ENCODE assay signal across 13 cellular contexts in the genomic region with DNA sequence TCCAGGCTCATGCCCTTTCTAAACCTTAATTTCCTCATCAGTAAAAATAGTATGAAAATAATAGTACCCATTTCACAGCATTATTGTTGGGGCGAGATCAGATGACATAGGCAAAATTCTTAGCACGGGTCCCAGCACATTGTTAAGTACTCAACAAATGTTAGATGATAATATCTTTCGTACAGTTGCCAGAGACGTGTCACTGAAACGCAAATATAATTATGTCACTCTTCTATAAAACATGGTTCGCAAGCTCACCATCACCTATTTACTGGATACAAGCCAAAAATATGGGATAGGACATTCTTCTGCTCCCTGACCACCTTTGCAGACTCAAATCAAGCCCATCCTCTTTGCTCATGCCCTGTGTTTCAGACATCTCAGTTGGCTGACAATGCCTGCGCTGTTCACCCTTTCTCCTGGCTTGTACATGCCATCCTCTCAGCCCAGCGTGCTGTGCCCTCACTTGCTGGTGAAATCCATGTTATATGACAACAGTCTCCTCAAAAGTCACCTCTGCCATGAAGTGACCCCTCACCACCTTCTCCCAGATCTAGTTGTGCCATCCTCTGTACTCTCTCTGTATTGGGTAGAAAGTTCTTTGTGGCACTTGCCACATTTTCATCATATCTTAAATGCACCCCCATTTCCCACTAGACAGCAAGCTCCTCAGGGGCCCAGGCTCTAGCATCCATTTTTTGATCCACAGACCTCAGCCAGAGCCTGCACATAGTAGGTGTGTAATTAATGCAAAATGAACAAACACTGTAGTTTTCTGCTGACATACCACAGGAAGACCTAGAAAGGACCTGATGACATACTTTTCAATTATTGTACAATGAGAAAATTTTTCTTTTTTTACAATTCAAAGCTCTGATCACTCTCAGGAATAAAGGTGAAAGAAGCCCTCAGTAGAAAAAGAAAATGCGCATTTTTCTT. TPM values are rescaled to one million over a fixed set of nuclear protein-coding genes. Genes with fewer than 3 reads are reported as not detected.
DNase-seq lines count a peak whose midpoint lies in the region; ATAC-seq and TF ChIP-seq lines count a peak whose summit lies in the region.
"Had no signal": no experiment of that assay in that cellular context is flagged by ENCODE, and none has a peak within 500 bp of the region (broad histone marks: within the 10 kb centered on the region; RNA-seq: fewer than 3 reads in every experiment).

No MANE protein-coding gene starts in this region.

- no TSS peak for BruUV-seq in IMR-90 (replicated peaks; lab: Mats Ljungman, UMichigan)

- H3K4me1 ChIP-seq in IMR-90 (ENCODE audit: control insufficient read depth, insufficient read depth, low read length) = peaks cover 10% of the 10 kb centered on the region
- peaks cover 3% of the 10 kb centered on the region for H3K4me1 ChIP-seq in mesenchymal stem cell (ENCODE audit: control insufficient read depth, insufficient read depth, low read depth, low read length)
- peaks cover 0 to 23% (median 6%) of the 10 kb centered on the region in 4 donors for H3K4me1 ChIP-seq in stomach

- H2BK120ac ChIP-seq in IMR-90 (ENCODE audit: low read depth, low read length) (no peak overlapping the region), mesenchymal stem cell (ENCODE audit: low read depth, low read length) (no peak overlapping the region)

- H2BK5ac ChIP-seq in IMR-90 (ENCODE audit: low read depth, low read length, poor library complexity, severe bottlenecking) (no peak overlapping the region), mesenchymal stem cell (ENCODE audit: low read depth, low read length, poor library complexity, severe bottlenecking) (no peak overlapping the region)

- H2BK12ac ChIP-seq in mesenchymal stem cell (ENCODE audit: low read length in 2 of 2) = no peak overlapping the region

- TF ChIP-seq CTCF in IMR-90 (conservative IDR thresholded peaks at IDR 0.05; ENCODE audit: low read depth, low read length) (no peak), stomach (IDR thresholded peaks at IDR 0.05) (no peak)

- no peak overlapping the region for H3K4me3 ChIP-seq in IMR-90 (ENCODE audit: insufficient read depth, low read depth, low read length)
- H3K4me3 ChIP-seq in mesenchymal stem cell (ENCODE audit: insufficient read depth in 1 of 2, low read depth in 1 of 2, low read length in 2 of 2) = peak overlapping the region in 1 of 2 experiments; percentile 25
- no peak overlapping the region for H3K4me3 ChIP-seq in stomach
- H3K4me3 ChIP-seq: ovary had no signal

- CTCF ChIA-PET in IMR-90 (lab: Yijun Ruan, JAX) = interaction anchor here (0.6 kb wide), 1 partner anchor 279 kb away, joined by 3 read pairs; no protein-coding TSS in a partner anchor

- no peaks in the 10 kb centered on the region for H3K27me3 ChIP-seq in IMR-90 (ENCODE audit: control insufficient read depth, insufficient read depth, low read length)
- no peaks in the 10 kb centered on the region for H3K27me3 ChIP-seq in mesenchymal stem cell (ENCODE audit: control insufficient read depth in 1 of 2, insufficient read depth in 1 of 2, low read length in 2 of 2)
- H3K27me3 ChIP-seq in stomach = no peaks in the 10 kb centered on the region
- H3K27me3 ChIP-seq: ovary had no signal

- H2AFZ ChIP-seq in IMR-90 (replicated peaks; ENCODE audit: low read length, poor library complexity) (no peak overlapping the region), mesenchymal stem cell (ENCODE audit: low read depth, low read length) (no peak overlapping the region)

- peak overlapping the region; percentile 61 for H2AK5ac ChIP-seq in IMR-90 (ENCODE audit: low read depth, low read length)
- no peak overlapping the region for H2AK5ac ChIP-seq in mesenchymal stem cell (ENCODE audit: low read length, severe bottlenecking)

- H3K36me3 ChIP-seq in IMR-90 (ENCODE audit: control insufficient read depth, insufficient read depth, low read length) (peaks cover 13% of the 10 kb centered on the region), mesenchymal stem cell (ENCODE audit: control insufficient read depth in 1 of 2, insufficient read depth in 2 of 2, low read depth in 1 of 2, low read length in 2 of 2) (peaks cover 4 to 61% of the 10 kb centered on the region in 2 experiments), stomach (no peaks in the 10 kb centered on the region)
- H3K36me3 ChIP-seq: ovary had no signal

- H4K8ac ChIP-seq in IMR-90 (ENCODE audit: low read depth in 2 of 2, low read length in 2 of 2) (no peak overlapping the region), mesenchymal stem cell (ENCODE audit: low read length) (no peak overlapping the region)

- dilution Hi-C loops in IMR-90 (cut with HindIII; ENCODE audit: low sequenced_read_pairs, unreplicated experiment) = no loop called here

- TF ChIP-seq POLR2A in IMR-90 (IDR thresholded peaks at IDR 0.05; ENCODE audit: low read depth, low read length) = no peak
- TF ChIP-seq POLR2A in stomach (IDR thresholded peaks at IDR 0.05) = no peak

- H3K79me1 ChIP-seq in IMR-90 (ENCODE audit: low read depth in 1 of 2, low read length in 2 of 2) = peaks cover 48 to 70% of the 10 kb centered on the region in 2 experiments
- peaks cover 18% of the 10 kb centered on the region for H3K79me1 ChIP-seq in mesenchymal stem cell (replicated peaks; ENCODE audit: low read length, poor library complexity, severe bottlenecking)

- POLR2A ChIA-PET in IMR-90 (lab: Charles Lee; ENCODE audit: unreplicated experiment) = interaction anchor here (0.6 kb wide), 2 partner anchors 13 to 1186 kb away, joined by 4 read pairs; no protein-coding TSS in a partner anchor

- no peak overlapping the region for H3K56ac ChIP-seq in IMR-90 (ENCODE audit: extremely low read depth, insufficient read depth, low read length)

- H2BK15ac ChIP-seq in IMR-90 (ENCODE audit: low read depth, low read length) = 0 out of 3 replicates have a peak overlapping the region, but pooled peaks have one; percentile 19
- no peak overlapping the region for H2BK15ac ChIP-seq in mesenchymal stem cell (ENCODE audit: low read depth, poor library complexity, severe bottlenecking)

- no peak overlapping the region; the same call in 1 of the 2 replicates for H4K5ac ChIP-seq in IMR-90 (ENCODE audit: low read depth, low read length)

- WGBS in IMR-90 (ENCODE audit: extremely low coverage in 2 of 2, insufficient read length in 1 of 2), 2 experiments = 100% methylated on average over 1 of the region's 9 CpGs; no CpG with 5 or more reads in 1 of the 2 experiments
- WGBS in mesenchymal stem cell = 96% methylated on average over 9 of the region's 9 CpGs
- 75 to 84% (median 80%) methylated on average over 9 of the region's 9 CpGs for WGBS in stomach, 5 donors

- H3K9ac ChIP-seq in IMR-90 (ENCODE audit: low read depth, low read length) (peak overlapping the region; percentile 31; the same call in 1 of the 2 replicates), mesenchymal stem cell (ENCODE audit: low read length) (peak overlapping the region; percentile 69)

- H3K14ac ChIP-seq in IMR-90 (replicated peaks; ENCODE audit: low read depth, low read length) = no peak overlapping the region
- H3K14ac ChIP-seq in mesenchymal stem cell (ENCODE audit: low read length in 2 of 2) = no peak overlapping the region

- H3K4ac ChIP-seq in IMR-90 (ENCODE audit: low read depth, low read length) = peak overlapping the region; percentile 21; the same call in 1 of the 2 replicates
- no peak overlapping the region for H3K4ac ChIP-seq in mesenchymal stem cell (ENCODE audit: low read depth in 1 of 2, low read length in 2 of 2)

- ATAC-seq in IMR-90 (ENCODE audit: low read depth) = no peak
- ATAC-seq in GM21515 (IDR thresholded peaks at IDR 0.05; ENCODE audit: unreplicated experiment) = no peak
- no peak for ATAC-seq in GM18873 (IDR thresholded peaks at IDR 0.05; ENCODE audit: low FRiP score, unreplicated experiment)
- ATAC-seq in GM21529 (IDR thresholded peaks at IDR 0.05; ENCODE audit: unreplicated experiment) = no peak
- ATAC-seq: left colon had no signal

- no peak overlapping the region for H2BK20ac ChIP-seq in IMR-90 (ENCODE audit: low read depth, low read length)

- H3K9me1 ChIP-seq in IMR-90 (ENCODE audit: insufficient read depth, low read length) = peaks cover 5% of the 10 kb centered on the region

- H3K23ac ChIP-seq in IMR-90 (ENCODE audit: low read depth, low read length) (peak overlapping the region; percentile 70), mesenchymal stem cell (ENCODE audit: low read length in 2 of 2) (no peak overlapping the region)

- no peak for TF ChIP-seq EP300 in stomach (IDR thresholded peaks at IDR 0.05)

- H3K18ac ChIP-seq in IMR-90 (ENCODE audit: low read depth, low read length) (no peak overlapping the region; the same call in 1 of the 2 replicates), mesenchymal stem cell (ENCODE audit: low read depth in 1 of 2, low read length in 2 of 2) (peak overlapping the region in 1 of 2 experiments; percentile 13)

- no peak overlapping the region for H2AK9ac ChIP-seq in IMR-90 (replicated peaks; ENCODE audit: low read depth, low read length, poor library complexity)

- DNase-seq in IMR-90 (no peak), caudate nucleus (lab: John Stamatoyannopoulos, UW) (no peak), mesenchymal stem cell (no peak), stomach (no peak)
- DNase-seq in activated effector memory CD4-positive, alpha-beta T cell treated with anti-CD3 and anti-CD28 coated beads, Interleukin-2, amount 50 U/mL, for 16 hours = no peak
- DNase-seq: activated CD8-positive, alpha-beta memory T cell treated with anti-CD3 and anti-CD28 coated beads, Interleukin-2, amount 50 U/mL, for 4 hours; left colon; NCI-H1436; NCI-H524 treated with DMSO at 0.1 percent for 48 hours; ovary had no signal

- no peak for TF ChIP-seq RAD21 in IMR-90 (IDR thresholded peaks at IDR 0.05; ENCODE audit: low read length)

- H3K4me2 ChIP-seq in IMR-90 (ENCODE audit: low read depth, low read length) = peak overlapping the region; percentile 61; the same call in 1 of the 2 replicates
- no peak overlapping the region for H3K4me2 ChIP-seq in mesenchymal stem cell (ENCODE audit: low read length, poor library complexity, severe bottlenecking)

- in situ Hi-C loops in IMR-90 (cut with MboI; ENCODE audit: low sequenced_read_pairs) = no loop called here

- H3K9me3 ChIP-seq in IMR-90 (ENCODE audit: control insufficient read depth, insufficient read depth, low read length) (no peaks in the 10 kb centered on the region), mesenchymal stem cell (ENCODE audit: control insufficient read depth, low read length) (no peaks in the 10 kb centered on the region), stomach (no peaks in the 10 kb centered on the region)
- H3K9me3 ChIP-seq: ovary had no signal

- H4K20me1 ChIP-seq in IMR-90 (ENCODE audit: insufficient read depth, low read length) = peaks cover 23% of the 10 kb centered on the region; the same call in 1 of the 2 replicates

- H3K27ac ChIP-seq in IMR-90 (ENCODE audit: insufficient read depth, low read length) (no peak overlapping the region), caudate nucleus (ENCODE audit: low read depth, low read length) (peak overlapping the region; percentile 53), mesenchymal stem cell (ENCODE audit: low read length, poor library complexity, severe bottlenecking) (no peak overlapping the region), stomach (peak overlapping the region in 4 of 5 donors; percentile 17 to 57 (median 40))
- H3K27ac ChIP-seq: ovary had no signal

- no peak overlapping the region for H4K91ac ChIP-seq in IMR-90 (ENCODE audit: insufficient read depth, low read depth, low read length)
- no peak overlapping the region for H4K91ac ChIP-seq in mesenchymal stem cell (ENCODE audit: low read length)

- intact Hi-C loops in IMR-90 (cut with micrococcal nuclease) (no loop called here), stomach (cut with DNase I; ENCODE audit: low total_unique reads) (no loop called here)

RNA-seq across cellular contexts. Expression of gene ZEB2, which starts 23.0 kb away (rescaled TPM):
- 50.9 and 52.5 TPM in 2 replicates for total RNA-seq in IMR-90 (2012; rRNA removed)
- polyA plus RNA-seq in IMR-90 (2012; rRNA removed) = 22.4 and 23.8 TPM in 2 replicates
- polyA plus RNA-seq in IMR-90 (2012; cell fraction: cytosol; rRNA removed) = 9.9 and 12.5 TPM in 2 replicates
- 12.0 and 32.4 TPM in 2 replicates for polyA plus RNA-seq in IMR-90 (2012; cell fraction: nucleus; rRNA removed; ENCODE audit: low replicate concordance)
- 62.5 TPM for polyA plus RNA-seq in mesenchymal stem cell (2013, experiment 1 of 2)
- polyA plus RNA-seq in mesenchymal stem cell (2013, experiment 2 of 2) = 60.2 TPM
- 100 to 1,000 TPM in 1 of 5 donors, 10 to 100 TPM in 4; 13.0 to 161 (median 53.6) TPM for total RNA-seq in stomach
- polyA plus RNA-seq in stomach = 10 to 100 TPM; 10.7 to 48.0 (median 38.3) TPM

Comparison
In these comparisons a context has a peak if more than half of its experiments do, and no peak if none do; other contexts are left out.
1. H3K27ac ChIP-seq: peak in caudate nucleus (single experiment) and stomach (4 of 5); none in IMR-90 (single experiment) and mesenchymal stem cell (single experiment).